ENCODE assay signal across 1 cellular context in genomic region chr3:45127130-45127822, GRCh38.
TF ChIP-seq lines count a peak whose summit lies in the region.

No MANE protein-coding gene starts in this region.

TF ChIP-seq in HCT116, 20 proteins besides CTCF, POLR2A, EP300 and RAD21:
- TF ChIP-seq SRF (IDR thresholded peaks at IDR 0.05; ENCODE audit: low read depth) = no peak
- no peak for TF ChIP-seq ATF3 (IDR thresholded peaks at IDR 0.05)
- TF ChIP-seq ZBTB33 (IDR thresholded peaks at IDR 0.05; ENCODE audit: extremely low read depth, insufficient replicate concordance, low read length) = no peak
- TF ChIP-seq CBX3 (IDR thresholded peaks at IDR 0.05; ENCODE audit: low read depth) = no peak
- TF ChIP-seq REST (IDR thresholded peaks at IDR 0.05; ENCODE audit: low read depth) = no peak
- TF ChIP-seq POLR2AphosphoS5 (IDR thresholded peaks at IDR 0.05; ENCODE audit: low read depth, low read length) = no peak
- no peak for TF ChIP-seq SIN3A (IDR thresholded peaks at IDR 0.05; ENCODE audit: low read depth)
- TF ChIP-seq TCF7L2 (IDR thresholded peaks at IDR 0.05; ENCODE audit: borderline replicate concordance, extremely low read depth, insufficient read depth, insufficient read length) = no peak
- TF ChIP-seq SP1 (IDR thresholded peaks at IDR 0.05; ENCODE audit: low read depth) = no peak
- no peak for TF ChIP-seq EGR1 (IDR thresholded peaks at IDR 0.05; ENCODE audit: low read depth)
- TF ChIP-seq ZFX (IDR thresholded peaks at IDR 0.05) = no peak
- no peak for TF ChIP-seq JUND (IDR thresholded peaks at IDR 0.05)
